ENCODE assay signal across 1 cellular context in the genomic region with DNA sequence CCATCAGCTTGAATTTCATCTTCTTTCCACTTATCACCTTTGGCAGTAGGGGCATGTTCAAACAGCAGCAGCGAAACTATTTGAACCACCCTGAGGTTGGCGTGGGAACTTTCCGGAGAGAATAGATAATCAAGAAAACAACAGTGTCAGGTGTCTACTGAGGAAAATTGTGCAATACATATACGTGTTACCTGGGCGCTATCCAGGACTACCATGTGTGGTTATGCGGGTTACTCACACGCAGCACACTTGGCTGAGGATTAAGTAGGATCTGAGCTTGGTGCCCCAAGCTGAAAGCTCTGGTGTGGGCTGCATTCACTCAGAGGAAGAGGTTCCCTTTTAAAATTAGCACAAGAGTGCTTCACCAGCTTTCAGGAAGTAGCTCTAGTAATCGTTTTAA.
TF ChIP-seq lines count a peak whose summit lies in the region.

No MANE protein-coding gene starts in this region.

TF ChIP-seq in WTC11, 78 proteins besides CTCF, POLR2A, EP300 and RAD21 (continued from another document):
- TF ChIP-seq, protein P1, sequence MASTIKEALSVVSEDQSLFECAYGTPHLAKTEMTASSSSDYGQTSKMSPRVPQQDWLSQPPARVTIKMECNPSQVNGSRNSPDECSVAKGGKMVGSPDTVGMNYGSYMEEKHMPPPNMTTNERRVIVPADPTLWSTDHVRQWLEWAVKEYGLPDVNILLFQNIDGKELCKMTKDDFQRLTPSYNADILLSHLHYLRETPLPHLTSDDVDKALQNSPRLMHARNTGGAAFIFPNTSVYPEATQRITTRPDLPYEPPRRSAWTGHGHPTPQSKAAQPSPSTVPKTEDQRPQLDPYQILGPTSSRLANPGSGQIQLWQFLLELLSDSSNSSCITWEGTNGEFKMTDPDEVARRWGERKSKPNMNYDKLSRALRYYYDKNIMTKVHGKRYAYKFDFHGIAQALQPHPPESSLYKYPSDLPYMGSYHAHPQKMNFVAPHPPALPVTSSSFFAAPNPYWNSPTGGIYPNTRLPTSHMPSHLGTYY (CRISPR knock-in tag; IDR thresholded peaks at IDR 0.05): no peak
- no peak for TF ChIP-seq FOXP1 (CRISPR knock-in tag; IDR thresholded peaks at IDR 0.05; ENCODE audit: borderline replicate concordance)
TF ChIP-seq in WTC11: peak in this region for 0.
